19 cellular contexts compared by ENCODE assay signal in genomic region chr21:31450971-31451370, GRCh38.
DNase-seq lines count a peak whose midpoint lies in the region; ATAC-seq and TF ChIP-seq lines count a peak whose summit lies in the region.
"Had no signal": no experiment of that assay in that cellular context is flagged by ENCODE, and none has a peak within 500 bp of the region (broad histone marks: within the 10 kb centered on the region; RNA-seq: fewer than 3 reads in every experiment).

No MANE protein-coding gene starts in this region.

- H3K9me3 ChIP-seq in BLaER1 (peaks cover 8% of the 10 kb centered on the region; the same call in 1 of the 2 replicates), transverse colon (no peaks in the 10 kb centered on the region)
- H3K9me3 ChIP-seq: BE2C, Caco-2 had no signal

- peaks cover 18% of the 10 kb centered on the region for H3K9me3 Mint-ChIP-seq in nephron progenitor cell

- no peak for TF ChIP-seq POLR2A in transverse colon (IDR thresholded peaks at IDR 0.05)

- peak overlapping the region; percentile 39 for H3K4me2 ChIP-seq in BLaER1

- 0 out of 2 replicates have a peak, but pooled peaks have one; percentile 7 for TF ChIP-seq CTCF in VCaP (conservative IDR thresholded peaks at IDR 0.05)
- TF ChIP-seq CTCF in transverse colon (IDR thresholded peaks at IDR 0.05) = no peak
- no peak for TF ChIP-seq CTCF in nephron progenitor cell (IDR thresholded peaks at IDR 0.05)

- peaks cover 62% of the 10 kb centered on the region for H3K36me3 Mint-ChIP-seq in nephron progenitor cell (ENCODE audit: low read depth)

- H3K4me3 Mint-ChIP-seq in nephron progenitor cell = no peak overlapping the region
- H3K4me3 Mint-ChIP-seq: CD4-positive, alpha-beta T cell; HFFc6; IgD-negative memory B cell had no signal

- peaks cover 28% of the 10 kb centered on the region for H3K4me1 ChIP-seq in BLaER1
- H3K4me1 ChIP-seq in transverse colon = no peaks in the 10 kb centered on the region
- H3K4me1 ChIP-seq: BE2C, Caco-2 had no signal

- intact Hi-C loops in posterior vena cava (cut with DNase I) (no loop called here), transverse colon (cut with DNase I; ENCODE audit: low total_unique reads) (no loop called here)

- no peaks in the 10 kb centered on the region for H3K27me3 Mint-ChIP-seq in nephron progenitor cell (ENCODE audit: low read depth, poor library complexity)
- H3K27me3 Mint-ChIP-seq: CD4-positive, alpha-beta T cell; IgD-negative memory B cell had no signal

- in situ Hi-C loops in transverse colon (cut with MboI; ENCODE audit: low pct_ligation_motif_present in 1 of 4, low pct_unique_long_range_greater_than_20kb in 1 of 4, low sequenced_read_pairs in 3 of 4) = no loop called here

- no peak overlapping the region for H3K9ac ChIP-seq in BLaER1

- peaks cover 11% of the 10 kb centered on the region; the same call in 1 of the 2 replicates for H4K20me1 ChIP-seq in BLaER1

- H3K27ac ChIP-seq in BLaER1 (no peak overlapping the region), VCaP (no peak overlapping the region), transverse colon (no peak overlapping the region)
- H3K27ac ChIP-seq: C4-2B had no signal

- peaks cover 9% of the 10 kb centered on the region for H3K4me1 Mint-ChIP-seq in nephron progenitor cell

- 95% methylated on average over 7 to 9 of the region's 9 CpGs for WGBS in transverse colon (ENCODE audit: low coverage in 1 of 2), 2 donors

- H3K36me3 ChIP-seq in BLaER1 = peaks cover 12% of the 10 kb centered on the region; the same call in 1 of the 2 replicates
- H3K36me3 ChIP-seq in transverse colon = no peaks in the 10 kb centered on the region
- H3K36me3 ChIP-seq: BE2C had no signal

- ATAC-seq in esophagus mucosa = peak; percentile 20
- ATAC-seq in GM19351 (IDR thresholded peaks at IDR 0.05; ENCODE audit: unreplicated experiment) = no peak
- ATAC-seq: HCT116, HepG2 had no signal

- H3K4me3 ChIP-seq in BLaER1 (no peak overlapping the region), transverse colon (no peak overlapping the region)

- no peak overlapping the region for H3K27ac Mint-ChIP-seq in nephron progenitor cell
- H3K27ac Mint-ChIP-seq: CD4-positive, alpha-beta T cell; HFFc6; IgD-negative memory B cell had no signal

- no peak for TF ChIP-seq EP300 in transverse colon (IDR thresholded peaks at IDR 0.05; ENCODE audit: low read depth)

- peak; percentile 46 for DNase-seq in posterior vena cava (ENCODE audit: low spot score)
- no peak for DNase-seq in transverse colon
- no peak for DNase-seq in nephron progenitor cell
- DNase-seq: ACHN; BE2C; Caco-2; CD4-positive, alpha-beta T cell; GDM1; GOT3; H7; HFFc6 had no signal

- no peaks in the 10 kb centered on the region for H3K27me3 ChIP-seq in BLaER1
- H3K27me3 ChIP-seq in transverse colon = no peaks in the 10 kb centered on the region
- H3K27me3 ChIP-seq: BE2C had no signal
